In genomic region chr2:134333646-134334189, GRCh38 we compare ENCODE assay signal across 20 cellular contexts.
DNase-seq lines count a peak whose midpoint lies in the region; ATAC-seq and TF ChIP-seq lines count a peak whose summit lies in the region.
"Had no signal": no experiment of that assay in that cellular context is flagged by ENCODE, and none has a peak within 500 bp of the region (broad histone marks: within the 10 kb centered on the region; RNA-seq: fewer than 3 reads in every experiment).

No MANE protein-coding gene starts in this region.

- H2AFZ ChIP-seq in hepatocyte = no peak overlapping the region

- H3K4me2 ChIP-seq in hepatocyte = no peak overlapping the region

- WGBS in hepatocyte (ENCODE audit: low lambda C conversion rate, missing lambda C conversion rate) = 69% methylated on average over 3 of the region's 3 CpGs

- no peak for TF ChIP-seq CTCF in hepatocyte (IDR thresholded peaks at IDR 0.05; ENCODE audit: poor library complexity)

- no peak overlapping the region for H3K4me3 ChIP-seq in hepatocyte
- H3K4me3 ChIP-seq: lung, psoas muscle had no signal

- H3K79me2 ChIP-seq in hepatocyte = no peaks in the 10 kb centered on the region

- peak overlapping the region; percentile 22 for H3K27ac ChIP-seq in caudate nucleus (ENCODE audit: low read depth, low read length)
- no peak overlapping the region for H3K27ac ChIP-seq in hepatocyte
- H3K27ac ChIP-seq: psoas muscle had no signal

- no peaks in the 10 kb centered on the region for H3K9me3 ChIP-seq in hepatocyte (ENCODE audit: low read depth)
- H3K9me3 ChIP-seq: psoas muscle had no signal

- H3K36me3 ChIP-seq in hepatocyte (replicated peaks; ENCODE audit: insufficient read depth, low read depth) = no peaks in the 10 kb centered on the region

- H3K4me1 ChIP-seq in hepatocyte (ENCODE audit: insufficient read depth) = no peaks in the 10 kb centered on the region
- H3K4me1 ChIP-seq: psoas muscle had no signal

- peak; percentile 37 for DNase-seq in NCI-H748 (lab: John Stamatoyannopoulos, UW; ENCODE audit: unreplicated experiment)
- no peak for DNase-seq in NCI-H748 treated with DMSO at 0.1 percent for 48 hours (lab: John Stamatoyannopoulos, UW)
- DNase-seq in caudate nucleus (lab: John Stamatoyannopoulos, UW) = peak in 2 of 61 donors; percentile 3 to 13
- DNase-seq in hepatocyte (ENCODE audit: low spot score) = peak; percentile 14
- DNase-seq in superior temporal gyrus (ENCODE audit: extremely low spot score) = peak; percentile 83
- DNase-seq in effector CD4-positive, alpha-beta T cell = no peak
- DNase-seq: activated B cell treated with CpG ODN at 0.5 μM for 24 hours; activated naive CD8-positive, alpha-beta T cell treated with anti-CD3 and anti-CD28 coated beads for 36 hours; DMS79; effector CD8-positive, alpha-beta T cell; H9; nephron progenitor cell; psoas muscle; stimulated activated CD4-positive, alpha-beta T cell treated with anti-CD3 and anti-CD28 coated beads, Interleukin-15, amount 100 ng/mL, for 24 hours; stimulated activated naive CD4-positive, alpha-beta T cell treated with Interleukin-2 at 50 U/mL for 16 hours; T-helper 1 cell; trophoblast cell had no signal

- no peak for ATAC-seq in HG03108 (IDR thresholded peaks at IDR 0.05; ENCODE audit: unreplicated experiment)
- ATAC-seq in HG03439 (IDR thresholded peaks at IDR 0.05; ENCODE audit: unreplicated experiment) = no peak
- ATAC-seq: psoas muscle had no signal

- H3K9me2 ChIP-seq in hepatocyte (replicated peaks; ENCODE audit: insufficient read depth) = no peaks in the 10 kb centered on the region

- H3K27me3 ChIP-seq in hepatocyte = no peaks in the 10 kb centered on the region

- no peaks in the 10 kb centered on the region for H4K20me1 ChIP-seq in hepatocyte (ENCODE audit: insufficient read depth, poor library complexity, severe bottlenecking)

Comparison
In these comparisons a context has a peak if more than half of its experiments do, and no peak if none do; other contexts are left out.
1. DNase-seq: peak in NCI-H748 (single experiment), hepatocyte (single experiment) and superior temporal gyrus (single experiment); none in NCI-H748 treated with DMSO at 0.1 percent for 48 hours (single experiment) and effector CD4-positive, alpha-beta T cell (single experiment).